Comparison of ENCODE assay signal across 8 cellular contexts in genomic region chr2:54680397-54681032, GRCh38. TPM values are rescaled to one million over a fixed set of nuclear protein-coding genes. Genes with fewer than 3 reads are reported as not detected.
DNase-seq lines count a peak whose midpoint lies in the region; ATAC-seq and TF ChIP-seq lines count a peak whose summit lies in the region.

No MANE protein-coding gene starts in this region.

- H2AK5ac ChIP-seq in mesendoderm (ENCODE audit: low read length) = no peak overlapping the region

- TF ChIP-seq POLR2A in vagina (IDR thresholded peaks at IDR 0.05) = no peak

- H3K4me1 Mint-ChIP-seq in activated naive CD8-positive, alpha-beta T cell treated with anti-CD3 and anti-CD28 coated beads for 36 hours = peaks cover 17% of the 10 kb centered on the region
- peaks cover 4 to 12% (median 9%) of the 10 kb centered on the region in 4 donors for H3K4me1 Mint-ChIP-seq in naive thymus-derived CD8-positive, alpha-beta T cell

- H3K9me3 Mint-ChIP-seq in activated naive CD8-positive, alpha-beta T cell treated with anti-CD3 and anti-CD28 coated beads for 36 hours = peaks cover 1% of the 10 kb centered on the region
- no peaks in the 10 kb centered on the region for H3K9me3 Mint-ChIP-seq in naive thymus-derived CD8-positive, alpha-beta T cell

- H3K23ac ChIP-seq in mesendoderm (ENCODE audit: low read length) = no peak overlapping the region

- no peaks in the 10 kb centered on the region for H3K36me3 Mint-ChIP-seq in activated naive CD8-positive, alpha-beta T cell treated with anti-CD3 and anti-CD28 coated beads for 36 hours
- no peaks in the 10 kb centered on the region for H3K36me3 Mint-ChIP-seq in naive thymus-derived CD8-positive, alpha-beta T cell

- H3K36me3 ChIP-seq in mucosa of descending colon (ENCODE audit: low read depth) = no peaks in the 10 kb centered on the region
- no peaks in the 10 kb centered on the region for H3K36me3 ChIP-seq in mesendoderm (ENCODE audit: control insufficient read depth, insufficient read depth, low read length)
- no peaks in the 10 kb centered on the region for H3K36me3 ChIP-seq in vagina

- no peak overlapping the region for H3K56ac ChIP-seq in mesendoderm (ENCODE audit: low read length)

- H3K27ac ChIP-seq in mesendoderm (ENCODE audit: low read depth, low read length) (no peak overlapping the region), vagina (no peak overlapping the region)

- H2BK5ac ChIP-seq in mesendoderm (ENCODE audit: low read length) = no peak overlapping the region

- H4K5ac ChIP-seq in mesendoderm (ENCODE audit: low read length) = no peak overlapping the region

- H4K8ac ChIP-seq in mesendoderm (ENCODE audit: low read depth, low read length) = no peak overlapping the region

- peaks cover 44% of the 10 kb centered on the region for H3K27me3 Mint-ChIP-seq in activated naive CD8-positive, alpha-beta T cell treated with anti-CD3 and anti-CD28 coated beads for 36 hours
- H3K27me3 Mint-ChIP-seq in naive thymus-derived CD8-positive, alpha-beta T cell = peaks cover 0 to 35% (median 6%) of the 10 kb centered on the region in 5 donors

- POLR2A ChIA-PET in naive thymus-derived CD8-positive, alpha-beta T cell (lab: Charles Lee) = no interaction called here

- no peak overlapping the region for H2BK15ac ChIP-seq in mesendoderm (replicated peaks; ENCODE audit: low read depth)

- no peak overlapping the region for H2BK120ac ChIP-seq in mesendoderm (ENCODE audit: low read depth, low read length)

- no peaks in the 10 kb centered on the region for H3K27me3 ChIP-seq in mesendoderm (ENCODE audit: insufficient read depth, low read length, poor library complexity)
- H3K27me3 ChIP-seq in vagina = no peaks in the 10 kb centered on the region

- no peaks in the 10 kb centered on the region for H3K79me2 ChIP-seq in mesendoderm (ENCODE audit: control insufficient read depth, insufficient read depth, low read length)

- peak; percentile 56 for DNase-seq in EH (ENCODE audit: low read depth)
- DNase-seq in activated naive CD8-positive, alpha-beta T cell treated with anti-CD3 and anti-CD28 coated beads for 36 hours = peak; percentile 46
- no peak for DNase-seq in mucosa of descending colon
- no peak for DNase-seq in mesendoderm
- DNase-seq in naive thymus-derived CD8-positive, alpha-beta T cell = no peak
- DNase-seq in vagina (ENCODE audit: extremely low spot score in 2 of 2) = no peak

- no peak overlapping the region for H3K4me2 ChIP-seq in mesendoderm (ENCODE audit: low read length)

- H3K79me1 ChIP-seq in mesendoderm (ENCODE audit: low read length) = no peaks in the 10 kb centered on the region

- no CpG with 5 or more reads among the region's 6 CpGs for WGBS in mesendoderm (ENCODE audit: extremely low coverage, insufficient coverage, low lambda C conversion rate)

- intact Hi-C loops in mucosa of descending colon (cut with DNase I, micrococcal nuclease) = no loop called here
- intact Hi-C loops in vagina (cut with DNase I) = loop anchor here (2.0 kb wide), 1 partner anchor 24 kb away; no protein-coding TSS in a partner anchor

- H3K9me3 ChIP-seq in mucosa of descending colon (no peaks in the 10 kb centered on the region), vagina (no peaks in the 10 kb centered on the region)

- no peak overlapping the region for H3K4ac ChIP-seq in mesendoderm (ENCODE audit: low read depth, low read length)

- H3K27ac Mint-ChIP-seq in activated naive CD8-positive, alpha-beta T cell treated with anti-CD3 and anti-CD28 coated beads for 36 hours = peak overlapping the region; percentile 44
- H3K27ac Mint-ChIP-seq in naive thymus-derived CD8-positive, alpha-beta T cell = peak overlapping the region in 2 of 10 donors; percentile 48 to 77

- no peak overlapping the region for H3K18ac ChIP-seq in mesendoderm (ENCODE audit: low read length)

- ATAC-seq in GM19468 (IDR thresholded peaks at IDR 0.05; ENCODE audit: extremely low read depth, unreplicated experiment) (peak; percentile 67), HG03469 (IDR thresholded peaks at IDR 0.05; ENCODE audit: unreplicated experiment) (peak; percentile 73), mucosa of descending colon (no peak)
- ATAC-seq in naive thymus-derived CD8-positive, alpha-beta T cell = no peak

- H3K4me3 ChIP-seq in mucosa of descending colon (no peak overlapping the region), mesendoderm (ENCODE audit: low read length) (no peak overlapping the region), vagina (no peak overlapping the region)

- H3K4me3 Mint-ChIP-seq in activated naive CD8-positive, alpha-beta T cell treated with anti-CD3 and anti-CD28 coated beads for 36 hours = peak overlapping the region; percentile 60
- peak overlapping the region in 1 of 10 donors; percentile 55 for H3K4me3 Mint-ChIP-seq in naive thymus-derived CD8-positive, alpha-beta T cell

- TF ChIP-seq CTCF in mucosa of descending colon (IDR thresholded peaks at IDR 0.05) (no peak), vagina (IDR thresholded peaks at IDR 0.05) (no peak)

- H3K4me1 ChIP-seq in mucosa of descending colon (ENCODE audit: low read depth) = no peaks in the 10 kb centered on the region
- H3K4me1 ChIP-seq in mesendoderm (ENCODE audit: control insufficient read depth, low read depth, low read length) = no peaks in the 10 kb centered on the region
- no peaks in the 10 kb centered on the region for H3K4me1 ChIP-seq in vagina

- no peak overlapping the region for H3K9ac ChIP-seq in mesendoderm (ENCODE audit: low read length)

RNA-seq across cellular contexts. Expression of gene EML6, which starts 42.9 kb away (rescaled TPM):
- total RNA-seq in activated naive CD8-positive, alpha-beta T cell treated with anti-CD3 and anti-CD28 coated beads for 36 hours = 1 to 10 TPM in 1 of 2 experiments, under 1 TPM in 1; 0.54 to 1.3 TPM
- total RNA-seq in mucosa of descending colon = 1 to 10 TPM; 3.4 to 7.3 (median 5.3) TPM
- 0.34 TPM for polyA plus RNA-seq in mesendoderm (2013, experiment 1 of 2)
- 0.32 TPM for polyA plus RNA-seq in mesendoderm (2013, experiment 2 of 2)
- total RNA-seq in naive thymus-derived CD8-positive, alpha-beta T cell = 1 to 10 TPM; 1.4 to 3.3 TPM
- polyA plus RNA-seq in naive thymus-derived CD8-positive, alpha-beta T cell = under 1 TPM in 1 of 3 donors, not detected in 2; 0.03 TPM
- 1.7 TPM for total RNA-seq in vagina

Comparison
In these comparisons a context has a peak if more than half of its experiments do, and no peak if none do; other contexts are left out.
1. DNase-seq: peak in EH (single experiment) and activated naive CD8-positive, alpha-beta T cell treated with anti-CD3 and anti-CD28 coated beads for 36 hours (single experiment); none in mucosa of descending colon (0 of 3), mesendoderm (single experiment), naive thymus-derived CD8-positive, alpha-beta T cell (0 of 10) and vagina (0 of 2).
2. ATAC-seq: peak in GM19468 (single experiment) and HG03469 (single experiment); none in mucosa of descending colon (single experiment) and naive thymus-derived CD8-positive, alpha-beta T cell (0 of 2).